In genomic region chr18:63316612-63317555, GRCh38 we compare ENCODE assay signal across 8 cellular contexts. TPM values are rescaled to one million over a fixed set of nuclear protein-coding genes. Genes with fewer than 3 reads are reported as not detected.
A peak's percentile ranks its signal among the peaks of the same experiment; 100 is the strongest.
DNase-seq lines count a peak whose midpoint lies in the region; TF ChIP-seq lines count a peak whose summit lies in the region.

No MANE protein-coding gene starts in this region.

- no peaks in the 10 kb centered on the region for H3K27me3 Mint-ChIP-seq in activated naive CD4-positive, alpha-beta T cell treated with anti-CD3 and anti-CD28 coated beads, Interleukin-2, amount 50 U/mL, for 24 hours

- no peaks in the 10 kb centered on the region for H3K9me3 Mint-ChIP-seq in activated naive CD4-positive, alpha-beta T cell treated with anti-CD3 and anti-CD28 coated beads, Interleukin-2, amount 50 U/mL, for 24 hours

- no peak overlapping the region for H3K9ac ChIP-seq in iPS-20b (ENCODE audit: low read depth, low read length)

- peak overlapping the region; percentile 96 for H3K27ac Mint-ChIP-seq in activated naive CD4-positive, alpha-beta T cell treated with anti-CD3 and anti-CD28 coated beads, Interleukin-2, amount 50 U/mL, for 24 hours

- H3K27ac ChIP-seq in iPS-20b (ENCODE audit: low read length) (no peak overlapping the region), tibial artery (peak overlapping the region; percentile 83 to 91)

- no peak for TF ChIP-seq CTCF in tibial artery (IDR thresholded peaks at IDR 0.05)

- no peak for DNase-seq in activated naive CD4-positive, alpha-beta T cell treated with anti-CD3 and anti-CD28 coated beads, Interleukin-2, amount 50 U/mL, for 16 hours
- DNase-seq in NCI-H748 (lab: John Stamatoyannopoulos, UW; ENCODE audit: unreplicated experiment) = peak; percentile 46
- no peak for DNase-seq in tibial artery
- no peak for DNase-seq in HT-29 (ENCODE audit: low spot score)
- DNase-seq in germinal center (ENCODE audit: low spot score) = no peak
- DNase-seq in mesenteric fat pad (ENCODE audit: low spot score) = no peak

- no peaks in the 10 kb centered on the region for H3K9me3 ChIP-seq in iPS-20b (ENCODE audit: insufficient read depth, low read depth, low read length)
- no peaks in the 10 kb centered on the region for H3K9me3 ChIP-seq in tibial artery

- H3K4me1 Mint-ChIP-seq in activated naive CD4-positive, alpha-beta T cell treated with anti-CD3 and anti-CD28 coated beads, Interleukin-2, amount 50 U/mL, for 24 hours = peaks cover 52% of the 10 kb centered on the region

- H3K4me1 ChIP-seq in iPS-20b (ENCODE audit: insufficient read depth, low read length) (peaks cover 7% of the 10 kb centered on the region; the same call in 1 of the 2 replicates), tibial artery (peaks cover 0 to 73% (median 28%) of the 10 kb centered on the region in 4 donors)

- peak overlapping the region; percentile 100 for H3K4me3 Mint-ChIP-seq in activated naive CD4-positive, alpha-beta T cell treated with anti-CD3 and anti-CD28 coated beads, Interleukin-2, amount 50 U/mL, for 24 hours

- intact Hi-C loops in tibial artery (cut with DNase I; ENCODE audit: low total_unique reads) = no loop called here

- H3K36me3 Mint-ChIP-seq in activated naive CD4-positive, alpha-beta T cell treated with anti-CD3 and anti-CD28 coated beads, Interleukin-2, amount 50 U/mL, for 24 hours = peaks cover 13% of the 10 kb centered on the region

- H3K36me3 ChIP-seq in iPS-20b (ENCODE audit: insufficient read depth, low read depth, low read length) (no peaks in the 10 kb centered on the region), tibial artery (no peaks in the 10 kb centered on the region)

- H3K4me3 ChIP-seq in iPS-20b (ENCODE audit: low read length) (peak overlapping the region; percentile 72; the same call in 1 of the 2 replicates), tibial artery (peak overlapping the region; percentile 70 to 85)

- peaks cover 49% of the 10 kb centered on the region for H3K27me3 ChIP-seq in iPS-20b (ENCODE audit: insufficient read depth, low read length)
- no peaks in the 10 kb centered on the region for H3K27me3 ChIP-seq in tibial artery

RNA-seq across cellular contexts. Expression of gene BCL2, which starts 2.7 kb away (rescaled TPM):
- total RNA-seq in HT-29 (2014; rRNA removed; shearing (Covaris generic)) = 0.05 and 0.36 TPM in 2 replicates
- 58.7 TPM for total RNA-seq in mesenteric fat pad

RNA-seq across cellular contexts. Expression of gene KDSR, which starts 50.1 kb away (rescaled TPM):
- 24.1 and 31.3 TPM in 2 replicates for total RNA-seq in HT-29 (2014; rRNA removed; shearing (Covaris generic))
- 55.6 TPM for total RNA-seq in mesenteric fat pad

Comparison
In these comparisons a context has a peak if more than half of its experiments do, and no peak if none do; other contexts are left out.
1. RNA of gene BCL2, which starts 2.7 kb away (total RNA-seq): 58.7 TPM in mesenteric fat pad (single experiment); 0.05 to 0.36 TPM in HT-29; every median in the first group is over 10 times any median in the second.